In genomic region chr20:58208944-58209343, GRCh38 we compare ENCODE assay signal across 1 cellular context.
TF ChIP-seq lines count a peak whose summit lies in the region.

No MANE protein-coding gene starts in this region.

TF ChIP-seq in WTC11, 78 proteins besides CTCF, POLR2A, EP300 and RAD21 (continued from another document):
- TF ChIP-seq ZNF425 (CRISPR knock-in tag; conservative IDR thresholded peaks at IDR 0.05), result no peak
- no peak for TF ChIP-seq NFATC4 (CRISPR knock-in tag; IDR thresholded peaks at IDR 0.05)
- TF ChIP-seq SOX15 (CRISPR knock-in tag; IDR thresholded peaks at IDR 0.05), result no peak
- no peak for TF ChIP-seq ZNF671 (CRISPR knock-in tag; IDR thresholded peaks at IDR 0.05)
- no peak for TF ChIP-seq FOXP1 (CRISPR knock-in tag; IDR thresholded peaks at IDR 0.05; ENCODE audit: borderline replicate concordance)
- TF ChIP-seq ZBTB43 (CRISPR knock-in tag; IDR thresholded peaks at IDR 0.05), result no peak
- TF ChIP-seq HMGXB4 (CRISPR knock-in tag; IDR thresholded peaks at IDR 0.05), result no peak
- TF ChIP-seq, protein P1, sequence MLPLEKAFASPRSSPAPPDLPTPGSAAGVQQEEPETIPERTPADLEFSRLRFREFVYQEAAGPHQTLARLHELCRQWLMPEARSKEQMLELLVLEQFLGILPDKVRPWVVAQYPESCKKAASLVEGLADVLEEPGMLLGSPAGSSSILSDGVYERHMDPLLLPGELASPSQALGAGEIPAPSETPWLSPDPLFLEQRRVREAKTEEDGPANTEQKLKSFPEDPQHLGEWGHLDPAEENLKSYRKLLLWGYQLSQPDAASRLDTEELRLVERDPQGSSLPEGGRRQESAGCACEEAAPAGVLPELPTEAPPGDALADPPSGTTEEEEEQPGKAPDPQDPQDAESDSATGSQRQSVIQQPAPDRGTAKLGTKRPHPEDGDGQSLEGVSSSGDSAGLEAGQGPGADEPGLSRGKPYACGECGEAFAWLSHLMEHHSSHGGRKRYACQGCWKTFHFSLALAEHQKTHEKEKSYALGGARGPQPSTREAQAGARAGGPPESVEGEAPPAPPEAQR (CRISPR knock-in tag; IDR thresholded peaks at IDR 0.05), result no peak
- TF ChIP-seq ZNF219 (CRISPR knock-in tag; IDR thresholded peaks at IDR 0.05; ENCODE audit: borderline replicate concordance), result no peak
- no peak for TF ChIP-seq KAT7 (CRISPR knock-in tag; IDR thresholded peaks at IDR 0.05; ENCODE audit: borderline replicate concordance)
- no peak for TF ChIP-seq SMAD3 (CRISPR knock-in tag; IDR thresholded peaks at IDR 0.05; ENCODE audit: borderline replicate concordance)
- TF ChIP-seq, protein P2, sequence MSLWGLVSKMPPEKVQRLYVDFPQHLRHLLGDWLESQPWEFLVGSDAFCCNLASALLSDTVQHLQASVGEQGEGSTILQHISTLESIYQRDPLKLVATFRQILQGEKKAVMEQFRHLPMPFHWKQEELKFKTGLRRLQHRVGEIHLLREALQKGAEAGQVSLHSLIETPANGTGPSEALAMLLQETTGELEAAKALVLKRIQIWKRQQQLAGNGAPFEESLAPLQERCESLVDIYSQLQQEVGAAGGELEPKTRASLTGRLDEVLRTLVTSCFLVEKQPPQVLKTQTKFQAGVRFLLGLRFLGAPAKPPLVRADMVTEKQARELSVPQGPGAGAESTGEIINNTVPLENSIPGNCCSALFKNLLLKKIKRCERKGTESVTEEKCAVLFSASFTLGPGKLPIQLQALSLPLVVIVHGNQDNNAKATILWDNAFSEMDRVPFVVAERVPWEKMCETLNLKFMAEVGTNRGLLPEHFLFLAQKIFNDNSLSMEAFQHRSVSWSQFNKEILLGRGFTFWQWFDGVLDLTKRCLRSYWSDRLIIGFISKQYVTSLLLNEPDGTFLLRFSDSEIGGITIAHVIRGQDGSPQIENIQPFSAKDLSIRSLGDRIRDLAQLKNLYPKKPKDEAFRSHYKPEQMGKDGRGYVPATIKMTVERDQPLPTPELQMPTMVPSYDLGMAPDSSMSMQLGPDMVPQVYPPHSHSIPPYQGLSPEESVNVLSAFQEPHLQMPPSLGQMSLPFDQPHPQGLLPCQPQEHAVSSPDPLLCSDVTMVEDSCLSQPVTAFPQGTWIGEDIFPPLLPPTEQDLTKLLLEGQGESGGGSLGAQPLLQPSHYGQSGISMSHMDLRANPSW (CRISPR knock-in tag; conservative IDR thresholded peaks at IDR 0.05; ENCODE audit: low read depth), result no peak
- TF ChIP-seq, protein P3, sequence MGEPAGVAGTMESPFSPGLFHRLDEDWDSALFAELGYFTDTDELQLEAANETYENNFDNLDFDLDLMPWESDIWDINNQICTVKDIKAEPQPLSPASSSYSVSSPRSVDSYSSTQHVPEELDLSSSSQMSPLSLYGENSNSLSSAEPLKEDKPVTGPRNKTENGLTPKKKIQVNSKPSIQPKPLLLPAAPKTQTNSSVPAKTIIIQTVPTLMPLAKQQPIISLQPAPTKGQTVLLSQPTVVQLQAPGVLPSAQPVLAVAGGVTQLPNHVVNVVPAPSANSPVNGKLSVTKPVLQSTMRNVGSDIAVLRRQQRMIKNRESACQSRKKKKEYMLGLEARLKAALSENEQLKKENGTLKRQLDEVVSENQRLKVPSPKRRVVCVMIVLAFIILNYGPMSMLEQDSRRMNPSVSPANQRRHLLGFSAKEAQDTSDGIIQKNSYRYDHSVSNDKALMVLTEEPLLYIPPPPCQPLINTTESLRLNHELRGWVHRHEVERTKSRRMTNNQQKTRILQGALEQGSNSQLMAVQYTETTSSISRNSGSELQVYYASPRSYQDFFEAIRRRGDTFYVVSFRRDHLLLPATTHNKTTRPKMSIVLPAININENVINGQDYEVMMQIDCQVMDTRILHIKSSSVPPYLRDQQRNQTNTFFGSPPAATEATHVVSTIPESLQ (CRISPR knock-in tag; IDR thresholded peaks at IDR 0.05), result no peak
- no peak for TF ChIP-seq ZNF263 (CRISPR knock-in tag; IDR thresholded peaks at IDR 0.05; ENCODE audit: low read depth)
